Comparison of ENCODE assay signal across 20 cellular contexts in genomic region chr5:139789116-139789844, GRCh38. TPM values are rescaled to one million over a fixed set of nuclear protein-coding genes. Genes with fewer than 3 reads are reported as not detected.
DNase-seq lines count a peak whose midpoint lies in the region; ATAC-seq and TF ChIP-seq lines count a peak whose summit lies in the region.
"Had no signal": no experiment of that assay in that cellular context is flagged by ENCODE, and none has a peak within 500 bp of the region (broad histone marks: within the 10 kb centered on the region; RNA-seq: fewer than 3 reads in every experiment).

No MANE protein-coding gene starts in this region.

- H3K27ac ChIP-seq in breast epithelium (peak overlapping the region; percentile 69 to 84), thoracic aorta (peak overlapping the region; percentile 85 to 95)
- H3K27ac ChIP-seq: SK-N-MC, VCaP had no signal

- H3K4me1 ChIP-seq in breast epithelium (no peaks in the 10 kb centered on the region), thoracic aorta (ENCODE audit: control insufficient read depth in 1 of 2, low read depth in 2 of 2) (peaks cover 4 to 8% of the 10 kb centered on the region in 2 donors)

- intact Hi-C loops in breast epithelium (cut with DNase I; ENCODE audit: low total_unique reads): loop anchor here (5.0 to 10.0 kb wide), 2 partner anchors 58 to 366 kb away; no protein-coding TSS in a partner anchor

- ATAC-seq in activated naive CD4-positive, alpha-beta T cell treated with anti-CD3 and anti-CD28 coated beads, Interleukin-2, amount 50 U/mL, for 72 hours: no peak
- ATAC-seq in thoracic aorta (ENCODE audit: insufficient number of reproducible peaks, low FRiP score, low read depth) (no peak), GM19328 (IDR thresholded peaks at IDR 0.05; ENCODE audit: unreplicated experiment) (no peak)

- TF ChIP-seq CTCF in breast epithelium (IDR thresholded peaks at IDR 0.05) (no peak), nephron (IDR thresholded peaks at IDR 0.05; ENCODE audit: unreplicated experiment in 3 of 3) (no peak), thoracic aorta (IDR thresholded peaks at IDR 0.05) (no peak)

- H3K36me3 Mint-ChIP-seq in activated naive CD4-positive, alpha-beta T cell treated with anti-CD3 and anti-CD28 coated beads, Interleukin-2, amount 50 U/mL, for 24 hours: no peaks in the 10 kb centered on the region
- H3K36me3 Mint-ChIP-seq in activated naive CD4-positive, alpha-beta T cell treated with anti-CD3 and anti-CD28 coated beads, Interleukin-2, amount 50 U/mL, for 72 hours: no peaks in the 10 kb centered on the region
- no peaks in the 10 kb centered on the region for H3K36me3 Mint-ChIP-seq in nephron (ENCODE audit: low read depth)

- H3K4me3 ChIP-seq in breast epithelium: no peak overlapping the region
- H3K4me3 ChIP-seq in thoracic aorta: no peak overlapping the region
- H3K4me3 ChIP-seq: mucosa of descending colon, SK-N-MC had no signal

- H3K36me3 ChIP-seq in breast epithelium (no peaks in the 10 kb centered on the region), thoracic aorta (no peaks in the 10 kb centered on the region)

- peaks cover 12% of the 10 kb centered on the region for H3K27me3 Mint-ChIP-seq in activated naive CD4-positive, alpha-beta T cell treated with anti-CD3 and anti-CD28 coated beads, Interleukin-2, amount 50 U/mL, for 24 hours
- peaks cover 78% of the 10 kb centered on the region for H3K27me3 Mint-ChIP-seq in nephron (ENCODE audit: low read depth)

- peaks cover 7% of the 10 kb centered on the region for H3K4me1 Mint-ChIP-seq in activated naive CD4-positive, alpha-beta T cell treated with anti-CD3 and anti-CD28 coated beads, Interleukin-2, amount 50 U/mL, for 24 hours
- H3K4me1 Mint-ChIP-seq in nephron: peaks cover 2% of the 10 kb centered on the region

- no peak for DNase-seq in activated naive CD4-positive, alpha-beta T cell treated with anti-CD3 and anti-CD28 coated beads, Interleukin-2, amount 50 U/mL, for 72 hours (ENCODE audit: low spot score in 2 of 2)
- no peak for DNase-seq in breast epithelium (ENCODE audit: low spot score in 2 of 2)
- no peak for DNase-seq in thoracic aorta (ENCODE audit: low spot score)
- DNase-seq in NCI-H2081 (lab: John Stamatoyannopoulos, UW): no peak
- no peak for DNase-seq in D341Med (ENCODE audit: low spot score)
- DNase-seq: ACHN; activated CD8-positive, alpha-beta memory T cell treated with anti-CD3 and anti-CD28 coated beads, Interleukin-2, amount 50 U/mL, for 4 hours; GDM1; kidney; NCI-H1436; NCI-H446 treated with DMSO at 0.1 percent for 48 hours; trophoblast cell had no signal

- no peaks in the 10 kb centered on the region for H3K9me3 Mint-ChIP-seq in activated naive CD4-positive, alpha-beta T cell treated with anti-CD3 and anti-CD28 coated beads, Interleukin-2, amount 50 U/mL, for 24 hours
- no peaks in the 10 kb centered on the region for H3K9me3 Mint-ChIP-seq in activated naive CD4-positive, alpha-beta T cell treated with anti-CD3 and anti-CD28 coated beads, Interleukin-2, amount 50 U/mL, for 72 hours
- H3K9me3 Mint-ChIP-seq in nephron: no peaks in the 10 kb centered on the region

- no peak for TF ChIP-seq POLR2A in breast epithelium (IDR thresholded peaks at IDR 0.05)

- no peaks in the 10 kb centered on the region for H3K27me3 ChIP-seq in breast epithelium
- no peaks in the 10 kb centered on the region for H3K27me3 ChIP-seq in thoracic aorta (replicated peaks; ENCODE audit: insufficient read depth)

- peak overlapping the region; percentile 45 for H3K4me3 Mint-ChIP-seq in activated naive CD4-positive, alpha-beta T cell treated with anti-CD3 and anti-CD28 coated beads, Interleukin-2, amount 50 U/mL, for 24 hours
- peak overlapping the region; percentile 63 to 74 (median 72) for H3K4me3 Mint-ChIP-seq in nephron

- no peak overlapping the region for H3K27ac Mint-ChIP-seq in activated naive CD4-positive, alpha-beta T cell treated with anti-CD3 and anti-CD28 coated beads, Interleukin-2, amount 50 U/mL, for 24 hours
- H3K27ac Mint-ChIP-seq in activated naive CD4-positive, alpha-beta T cell treated with anti-CD3 and anti-CD28 coated beads, Interleukin-2, amount 50 U/mL, for 72 hours: peak overlapping the region in 1 of 2 donors; percentile 48
- peak overlapping the region in 1 of 3 experiments; percentile 64 for H3K27ac Mint-ChIP-seq in nephron

- H3K9me3 ChIP-seq in breast epithelium (no peaks in the 10 kb centered on the region), thoracic aorta (no peaks in the 10 kb centered on the region)
- H3K9me3 ChIP-seq: mucosa of descending colon had no signal

RNA-seq across cellular contexts. Expression of gene PSD2, which starts 6.3 kb away (rescaled TPM):
- total RNA-seq in activated naive CD4-positive, alpha-beta T cell treated with anti-CD3 and anti-CD28 coated beads, Interleukin-2, amount 50 U/mL, for 72 hours: not detected
- total RNA-seq in breast epithelium (1 to 10 TPM in 1 of 3 donors, under 1 TPM in 1, not detected in 1; 0.66 to 1.8 TPM), thoracic aorta (under 1 TPM; 0.14 to 0.41 TPM)
- total RNA-seq: epithelial cell of proximal tubule, LHCN-M2 had no signal
